Comparison of ENCODE assay signal across 8 cellular contexts in the genomic region with DNA sequence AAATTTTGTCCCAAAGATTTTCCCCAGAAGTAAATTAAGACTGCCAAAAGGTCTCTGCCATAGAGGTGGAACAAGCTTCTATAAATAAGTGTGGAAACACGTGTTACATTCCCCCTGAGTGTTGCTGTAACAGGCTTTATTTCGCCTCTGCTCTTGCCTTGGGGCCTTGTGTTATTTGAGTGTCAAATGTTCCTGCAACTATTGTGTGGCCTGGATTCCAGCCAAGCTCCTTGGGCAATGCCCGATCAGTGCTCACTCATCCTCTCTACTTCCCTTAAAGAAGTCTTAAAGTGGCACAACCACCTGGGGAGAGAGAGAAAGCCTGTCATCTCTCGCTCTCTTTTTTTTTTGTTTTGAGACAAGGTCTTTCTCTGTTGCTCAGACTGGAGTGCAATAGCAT.
DNase-seq lines count a peak whose midpoint lies in the region; ATAC-seq and TF ChIP-seq lines count a peak whose summit lies in the region.

No MANE protein-coding gene starts in this region.

- no peak for ATAC-seq in HG02938 (IDR thresholded peaks at IDR 0.05; ENCODE audit: unreplicated experiment)
- no peak for ATAC-seq in naive thymus-derived CD8-positive, alpha-beta T cell

- 14 to 25% methylated on average over 4 of the region's 4 CpGs for WGBS in esophagus squamous epithelium, 2 donors

- peaks cover 0 to 16% (median 4%) of the 10 kb centered on the region in 3 donors for H3K4me1 ChIP-seq in esophagus squamous epithelium

- no peak overlapping the region for H3K27ac Mint-ChIP-seq in naive thymus-derived CD8-positive, alpha-beta T cell

- H3K27me3 ChIP-seq in esophagus squamous epithelium: peaks cover 0 to 56% (median 0%) of the 10 kb centered on the region in 4 donors
- H3K27me3 ChIP-seq in H7 (ENCODE audit: control insufficient read depth, insufficient read depth, low read length): no peaks in the 10 kb centered on the region

- intact Hi-C loops in esophagus squamous epithelium (cut with DNase I): no loop called here

- H3K9me3 ChIP-seq in esophagus squamous epithelium: no peaks in the 10 kb centered on the region

- peaks cover 0 to 19% (median 2%) of the 10 kb centered on the region in 4 donors for H3K4me1 Mint-ChIP-seq in naive thymus-derived CD8-positive, alpha-beta T cell

- no peak for TF ChIP-seq CTCF in esophagus squamous epithelium (IDR thresholded peaks at IDR 0.05)

- TF ChIP-seq POLR2A in esophagus squamous epithelium (IDR thresholded peaks at IDR 0.05): no peak

- H3K4me3 ChIP-seq in esophagus squamous epithelium (no peak overlapping the region), H7 (ENCODE audit: insufficient read depth, low read depth, low read length) (no peak overlapping the region)

- H3K36me3 ChIP-seq in esophagus squamous epithelium (no peaks in the 10 kb centered on the region), H7 (replicated peaks; ENCODE audit: control insufficient read depth, insufficient read depth, low read length) (no peaks in the 10 kb centered on the region)

- DNase-seq in HPDE6-E6E7 (ENCODE audit: extremely low spot score) (peak; percentile 85), NOMO-1 treated with DMSO at 0.1 percent for 48 hours (lab: John Stamatoyannopoulos, UW; ENCODE audit: unreplicated experiment) (peak; percentile 91), esophagus squamous epithelium (lab: John Stamatoyannopoulos, UW) (peak; percentile 41), pons (ENCODE audit: low spot score) (peak; percentile 32), H7 (no peak)
- no peak for DNase-seq in stimulated activated naive CD4-positive, alpha-beta T cell (lab: John Stamatoyannopoulos, UW)
- no peak for DNase-seq in naive thymus-derived CD8-positive, alpha-beta T cell

- H3K4me3 Mint-ChIP-seq in naive thymus-derived CD8-positive, alpha-beta T cell: no peak overlapping the region

- H3K27me3 Mint-ChIP-seq in naive thymus-derived CD8-positive, alpha-beta T cell: peaks cover 9 to 34% (median 29%) of the 10 kb centered on the region in 5 donors

- peaks cover 0 to 9% (median 0%) of the 10 kb centered on the region in 9 donors for H3K9me3 Mint-ChIP-seq in naive thymus-derived CD8-positive, alpha-beta T cell

- H3K27ac ChIP-seq in esophagus squamous epithelium: no peak overlapping the region

- H3K36me3 Mint-ChIP-seq in naive thymus-derived CD8-positive, alpha-beta T cell: peaks cover 1 to 5% (median 2%) of the 10 kb centered on the region in 3 donors

- POLR2A ChIA-PET in naive thymus-derived CD8-positive, alpha-beta T cell (lab: Charles Lee): no interaction called here

Comparison
In these comparisons a context has a peak if more than half of its experiments do, and no peak if none do; other contexts are left out.
1. DNase-seq: peak in HPDE6-E6E7 (single experiment), NOMO-1 treated with DMSO at 0.1 percent for 48 hours (single experiment), esophagus squamous epithelium (single experiment) and pons (single experiment); none in H7 (single experiment), stimulated activated naive CD4-positive, alpha-beta T cell (0 of 6) and naive thymus-derived CD8-positive, alpha-beta T cell (0 of 10).